1 cellular context compared by ENCODE assay signal in genomic region chr5:533243-534005, GRCh38.
TF ChIP-seq lines count a peak whose summit lies in the region.

No MANE protein-coding gene starts in this region.

TF ChIP-seq in GM23338, 12 proteins besides CTCF, POLR2A, EP300 and RAD21 (continued from another document):
- TF ChIP-seq REST (IDR thresholded peaks at IDR 0.05; ENCODE audit: unreplicated experiment): no peak
- no peak for TF ChIP-seq ZNF331 (CRISPR knock-in tag; IDR thresholded peaks at IDR 0.05; ENCODE audit: low read depth)
- no peak for TF ChIP-seq ZNF114 (CRISPR knock-in tag; IDR thresholded peaks at IDR 0.05)
- TF ChIP-seq CREB1 (CRISPR knock-in tag; IDR thresholded peaks at IDR 0.05; ENCODE audit: low read depth): no peak
- TF ChIP-seq EZH2 (IDR thresholded peaks at IDR 0.05; ENCODE audit: low read depth, unreplicated experiment): no peak
- no peak for TF ChIP-seq ETS1 (IDR thresholded peaks at IDR 0.05)
- TF ChIP-seq JUNB (IDR thresholded peaks at IDR 0.05; ENCODE audit: unreplicated experiment): no peak
- no peak for TF ChIP-seq POLR2AphosphoS5 (IDR thresholded peaks at IDR 0.05; ENCODE audit: low read depth)
